In the genomic region with DNA sequence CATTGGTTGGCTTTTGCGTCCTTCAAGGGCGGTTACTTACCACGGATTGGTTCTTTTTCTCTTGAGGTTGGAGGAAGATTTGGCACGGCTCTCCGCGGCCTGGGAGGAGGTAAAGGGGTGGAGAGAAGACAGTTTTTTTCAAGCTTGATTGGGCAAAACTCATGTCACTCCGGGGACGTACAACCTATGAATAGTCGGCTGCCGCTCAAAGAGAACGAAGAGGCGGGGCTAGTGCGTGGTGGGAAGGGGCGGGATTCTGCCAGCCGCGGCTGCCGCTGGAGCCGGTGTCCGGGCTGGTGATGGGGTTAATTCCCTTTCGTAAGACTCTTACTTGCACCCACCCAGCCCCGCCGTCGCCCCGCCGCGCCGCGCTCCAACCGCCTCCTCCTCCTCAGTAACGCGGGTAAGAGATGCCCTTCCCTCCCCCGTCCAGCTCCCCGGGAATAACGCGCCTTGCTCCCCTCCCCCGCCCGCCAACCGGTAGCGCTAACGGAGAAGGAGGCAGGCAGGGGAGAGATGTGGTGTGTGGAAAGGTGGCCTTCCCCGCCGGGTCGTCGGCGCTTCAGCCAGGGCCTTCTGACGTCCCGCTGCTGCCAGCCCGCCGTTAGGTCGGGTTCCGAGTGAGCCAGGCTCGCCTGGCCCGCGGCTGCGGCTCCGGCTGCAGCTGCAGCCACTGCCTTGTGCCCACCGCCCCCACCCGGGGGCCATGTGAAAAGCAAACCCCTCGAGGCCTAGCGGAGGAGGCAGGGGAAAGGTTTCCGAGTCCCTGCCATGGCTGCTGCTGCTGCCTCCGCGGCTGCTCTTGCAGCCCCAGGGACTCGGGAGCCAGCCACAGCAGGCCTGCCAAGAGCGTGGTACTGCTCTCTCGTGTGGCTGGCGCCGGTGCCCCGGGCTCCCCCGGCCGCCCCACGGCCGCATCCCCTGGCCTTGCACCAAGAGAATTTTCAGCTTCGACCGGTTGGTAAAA, we compare ENCODE assay signal across 8 cellular contexts.
DNase-seq lines count a peak whose midpoint lies in the region; ATAC-seq and FAIRE-seq lines count a peak whose summit lies in the region.

A gene (plus strand): TSS at position 254 of the 967 bp plus-strand sequence. CDS start 73,362 bp downstream, outside the sequence.

- H3K4me2 ChIP-seq in BLaER1: peak within 1 kb of the TSS; percentile 84

- peak; percentile 48 for FAIRE-seq in GM19239 (lab: Jason Lieb, UNC)

- peak within 1 kb of the TSS; percentile 93 for H3K9ac ChIP-seq in BLaER1

- ATAC-seq in HG03457 (IDR thresholded peaks at IDR 0.05; ENCODE audit: unreplicated experiment): peak; percentile 77

- peaks cover 6% of the 10 kb centered on the region for H3K9me3 ChIP-seq in BLaER1

- DNase-seq in GM19239 (ENCODE audit: insufficient read length, low spot score) (peak; percentile 73), NCI-H524 treated with DMSO at 0.1 percent for 48 hours (lab: John Stamatoyannopoulos, UW) (peak; percentile 97), kidney glomerular epithelial cell (lab: John Stamatoyannopoulos, UW) (peak; percentile 100)
- peak; percentile 93 to 96 for DNase-seq in activated CD4-positive, alpha-beta T cell treated with anti-CD3 and anti-CD28 coated beads for 4 hours
- peak; percentile 82 to 89 for DNase-seq in stimulated activated CD4-positive, alpha-beta T cell treated with anti-CD3 and anti-CD28 coated beads, Interleukin-1b, Interleukin-23, amount 100 ng/mL, for 1 hour (ENCODE audit: low read depth in 2 of 2)

- peak within 1 kb of the TSS; percentile 91 for H3K27ac ChIP-seq in BLaER1
- H3K27ac ChIP-seq in cingulate gyrus (ENCODE audit: low read depth, low read length): peak within 1 kb of the TSS; percentile 98

- peaks cover 29% of the 10 kb centered on the region for H4K20me1 ChIP-seq in BLaER1

- H3K4me3 ChIP-seq in BLaER1: peak within 1 kb of the TSS; percentile 82

- peaks cover 22% of the 10 kb centered on the region for H3K36me3 ChIP-seq in BLaER1

- peaks cover 35% of the 10 kb centered on the region for H3K4me1 ChIP-seq in BLaER1

- no peaks in the 10 kb centered on the region for H3K27me3 ChIP-seq in BLaER1

Comparison
In these comparisons a context has a peak if more than half of its experiments do, and no peak if none do; other contexts are left out.
1. Peak in every context shown above with its lines: DNase-seq, ATAC-seq, H3K4me3 ChIP-seq and H3K27ac ChIP-seq.